In genomic region chr12:3770891-3771290, GRCh38 we compare ENCODE assay signal across 13 cellular contexts. TPM values are rescaled to one million over a fixed set of nuclear protein-coding genes. Genes with fewer than 3 reads are reported as not detected.
DNase-seq lines count a peak whose midpoint lies in the region; ATAC-seq and TF ChIP-seq lines count a peak whose summit lies in the region.
"Had no signal": no experiment of that assay in that cellular context is flagged by ENCODE, and none has a peak within 500 bp of the region (broad histone marks: within the 10 kb centered on the region; RNA-seq: fewer than 3 reads in every experiment).

No MANE protein-coding gene starts in this region.

- ATAC-seq in RWPE2 (ENCODE audit: low read depth): peak; percentile 88
- ATAC-seq: CD8-positive, alpha-beta T cell had no signal

- no TSS peak for BruUV-seq in OCI-LY7 (replicated peaks; lab: Mats Ljungman, UMichigan)

- H3K36me3 ChIP-seq in GM23248 (ENCODE audit: low read depth): no peaks in the 10 kb centered on the region
- H3K36me3 ChIP-seq in RWPE2 (ENCODE audit: low read depth): no peaks in the 10 kb centered on the region
- H3K36me3 ChIP-seq in OCI-LY7 (ENCODE audit: insufficient read depth, low read length): no peaks in the 10 kb centered on the region
- H3K36me3 ChIP-seq: right atrium auricular region had no signal

- H3K4me1 Mint-ChIP-seq in chondrocyte (ENCODE audit: low read depth): no peaks in the 10 kb centered on the region
- H3K4me1 Mint-ChIP-seq: nephron had no signal

- H3K27me3 ChIP-seq in GM23248 (replicated peaks; ENCODE audit: insufficient read depth) (peaks cover 14% of the 10 kb centered on the region), RWPE2 (ENCODE audit: insufficient read depth, poor library complexity, severe bottlenecking) (no peaks in the 10 kb centered on the region)
- H3K27me3 ChIP-seq: right atrium auricular region had no signal

- H3K9me3 Mint-ChIP-seq in chondrocyte (ENCODE audit: low read depth): no peaks in the 10 kb centered on the region
- H3K9me3 Mint-ChIP-seq: CD8-positive, alpha-beta T cell; nephron had no signal

- peaks cover 24% of the 10 kb centered on the region for H3F3A ChIP-seq in GM23248 (ENCODE audit: insufficient read depth)

- CTCF ChIA-PET in OCI-LY7 (lab: Charles Lee; ENCODE audit: unreplicated experiment): no interaction called here

- TF ChIP-seq CTCF in RWPE2 (IDR thresholded peaks at IDR 0.05; ENCODE audit: poor library complexity, severe bottlenecking): no peak
- no peak for TF ChIP-seq CTCF in OCI-LY7 (conservative IDR thresholded peaks at IDR 0.05; ENCODE audit: low read length)
- no peak for TF ChIP-seq CTCF in chondrocyte (IDR thresholded peaks at IDR 0.05)

- H4K20me1 ChIP-seq in GM23248 (ENCODE audit: insufficient read depth) (no peaks in the 10 kb centered on the region), OCI-LY7 (ENCODE audit: insufficient read depth, low read length) (no peaks in the 10 kb centered on the region)

- intact Hi-C loops in OCI-LY7 (cut with micrococcal nuclease; ENCODE audit: unreplicated experiment): no loop called here

- no peak overlapping the region for H3K4me2 ChIP-seq in GM23248 (ENCODE audit: unreplicated experiment)
- no peak overlapping the region for H3K4me2 ChIP-seq in OCI-LY7 (ENCODE audit: low read length)
- H3K4me2 ChIP-seq: SK-N-SH had no signal

- H3K27me3 Mint-ChIP-seq in chondrocyte (ENCODE audit: low read depth): peaks cover 11% of the 10 kb centered on the region

- H3K36me3 Mint-ChIP-seq in chondrocyte (ENCODE audit: low read depth): no peaks in the 10 kb centered on the region
- H3K36me3 Mint-ChIP-seq: CD8-positive, alpha-beta T cell had no signal

- no peak overlapping the region for H3K27ac Mint-ChIP-seq in chondrocyte (ENCODE audit: unreplicated experiment)
- H3K27ac Mint-ChIP-seq: CD8-positive, alpha-beta T cell; nephron had no signal

- no peak overlapping the region for H2AFZ ChIP-seq in GM23248
- no peak overlapping the region for H2AFZ ChIP-seq in OCI-LY7 (ENCODE audit: low read length)

- H3K9me3 ChIP-seq in GM23248 (ENCODE audit: low read depth) (no peaks in the 10 kb centered on the region), RWPE2 (ENCODE audit: severe bottlenecking) (no peaks in the 10 kb centered on the region), OCI-LY7 (ENCODE audit: low read length) (no peaks in the 10 kb centered on the region)
- H3K9me3 ChIP-seq: right atrium auricular region, SK-N-SH had no signal

- no peak overlapping the region for H3K4me3 ChIP-seq in GM23248
- H3K4me3 ChIP-seq in RWPE2 (ENCODE audit: severe bottlenecking): no peak overlapping the region
- H3K4me3 ChIP-seq in OCI-LY7 (ENCODE audit: low read depth, low read length, poor library complexity, severe bottlenecking): no peak overlapping the region
- H3K4me3 ChIP-seq: right atrium auricular region had no signal

- in situ Hi-C loops in GM23248 (cut with MboI): no loop called here

- no peak overlapping the region for H3K27ac ChIP-seq in GM23248
- peak overlapping the region; percentile 72 for H3K27ac ChIP-seq in RWPE2 (ENCODE audit: poor library complexity, severe bottlenecking)
- no peak overlapping the region for H3K27ac ChIP-seq in OCI-LY7 (ENCODE audit: low read depth, low read length, poor library complexity, severe bottlenecking)
- H3K27ac ChIP-seq: right atrium auricular region had no signal

- POLR2A ChIA-PET in OCI-LY7 (lab: Charles Lee): no interaction called here

- no peak overlapping the region for H3K9ac ChIP-seq in GM23248
- H3K9ac ChIP-seq: SK-N-SH had no signal

- H3K4me1 ChIP-seq in GM23248 (ENCODE audit: insufficient read depth) (peaks cover 11% of the 10 kb centered on the region; the same call in 1 of the 2 replicates), RWPE2 (ENCODE audit: insufficient read depth, poor library complexity, severe bottlenecking) (peaks cover 19% of the 10 kb centered on the region), OCI-LY7 (ENCODE audit: insufficient read depth, low read length, poor library complexity, severe bottlenecking) (no peaks in the 10 kb centered on the region)
- H3K4me1 ChIP-seq: right atrium auricular region had no signal

- DNase-seq in GM23248 (peak; percentile 70), RWPE2 (ENCODE audit: low spot score) (no peak), fibroblast of peridontal ligament (ENCODE audit: extremely low read depth) (peak; percentile 85), stromal cell of bone marrow (ENCODE audit: low read depth) (peak; percentile 79), GM19240 (ENCODE audit: insufficient read length, low spot score) (no peak), OCI-LY7 (ENCODE audit: low spot score) (no peak), chondrocyte (ENCODE audit: low spot score) (no peak)
- DNase-seq: CD8-positive, alpha-beta T cell; SK-N-SH; stimulated activated CD4-positive, alpha-beta T cell treated with anti-CD3 and anti-CD28 coated beads, Interleukin-2, amount 100 ng/mL, for 24 hours; trophoblast cell had no signal

- H3K79me2 ChIP-seq in GM23248 (ENCODE audit: insufficient read depth): no peaks in the 10 kb centered on the region
- H3K79me2 ChIP-seq in OCI-LY7 (ENCODE audit: insufficient read depth, low read depth, low read length): no peaks in the 10 kb centered on the region

- WGBS in GM23248 (ENCODE audit: low coverage in 1 of 2, low lambda C conversion rate in 2 of 2, missing lambda C conversion rate in 2 of 2), 2 experiments: 63 to 68% methylated on average over 1 of the region's 1 CpG

- H3K4me3 Mint-ChIP-seq in chondrocyte (ENCODE audit: unreplicated experiment): no peak overlapping the region
- H3K4me3 Mint-ChIP-seq: CD8-positive, alpha-beta T cell; nephron had no signal

- H3K9me2 ChIP-seq in GM23248 (ENCODE audit: insufficient read depth) (no peaks in the 10 kb centered on the region), OCI-LY7 (ENCODE audit: insufficient read depth, low read length) (no peaks in the 10 kb centered on the region)
- H3K9me2 ChIP-seq: SK-N-SH had no signal

RNA-seq across cellular contexts. Expression of gene CRACR2A, which starts 18.0 kb away (rescaled TPM):
- 1.9 and 2.5 TPM in 2 replicates for total RNA-seq in GM23248 (2014; rRNA removed; shearing (Covaris generic))
- 2.4 and 2.5 TPM in 2 replicates for polyA plus RNA-seq in GM23248 (2016; fragmentation: Nextera tagmentation; extraction: Ambion mirVana)
- 28.2 and 29.8 TPM in 2 replicates for total RNA-seq in OCI-LY7 (2014; rRNA removed; shearing (Covaris generic))
- total RNA-seq in OCI-LY7 (2022): 31.0 and 31.1 TPM in 2 replicates
- 0.48 to 0.82 TPM (median 0.82 TPM) in 3 replicates for total RNA-seq in chondrocyte

Comparison
In these comparisons a context has a peak if more than half of its experiments do, and no peak if none do; other contexts are left out.
1. DNase-seq: peak in GM23248 (single experiment), fibroblast of peridontal ligament (single experiment) and stromal cell of bone marrow (single experiment); none in RWPE2 (single experiment), GM19240 (single experiment), OCI-LY7 (single experiment) and chondrocyte (single experiment).